Comparison of ENCODE assay signal across 1 cellular context in the genomic region with DNA sequence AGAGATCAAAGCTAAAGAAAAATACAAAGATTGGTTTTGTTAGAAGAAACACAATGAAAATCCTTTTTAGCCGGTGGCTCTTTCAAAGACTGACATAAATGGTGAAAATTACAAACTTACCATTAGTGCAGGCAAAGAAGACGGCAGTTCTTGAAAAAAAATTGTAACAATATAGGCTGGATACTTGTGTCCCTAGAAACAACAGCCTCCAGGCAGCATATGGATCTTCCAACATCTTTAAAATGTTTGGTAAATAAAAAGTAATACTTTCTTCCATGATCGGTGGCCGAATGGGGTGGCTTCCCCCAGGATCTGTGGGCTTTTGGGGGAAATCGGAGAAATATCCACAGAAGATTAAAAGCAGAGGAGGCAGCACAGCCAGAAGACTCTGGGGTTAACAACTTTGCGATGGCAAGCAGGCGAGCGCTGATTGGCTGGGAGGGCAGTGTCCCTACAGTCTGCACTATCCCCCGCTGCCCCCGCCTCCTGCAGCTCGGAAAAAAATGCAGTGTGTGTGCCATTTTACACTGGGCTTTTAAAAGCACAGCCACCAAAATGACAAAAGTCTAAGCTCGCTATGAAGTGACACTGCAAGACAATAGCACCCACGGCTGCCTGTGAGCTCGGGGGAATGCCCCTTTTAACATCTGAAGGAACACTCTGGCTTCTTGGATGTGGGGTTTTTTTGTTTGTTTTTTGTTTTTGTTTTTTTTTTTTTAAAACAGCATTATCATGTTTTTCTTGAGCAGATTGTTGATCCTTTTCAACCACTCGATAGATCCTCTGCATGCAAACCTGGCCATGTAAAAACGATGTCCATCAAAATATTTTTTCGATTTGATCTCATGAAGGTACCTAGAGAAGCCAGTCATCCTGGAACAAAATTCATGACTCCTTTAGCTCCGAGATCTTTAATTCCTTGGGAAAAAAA.
TF ChIP-seq lines count a peak whose summit lies in the region.

No MANE protein-coding gene starts in this region.

TF ChIP-seq in SK-N-SH, 30 proteins besides CTCF, POLR2A, EP300 and RAD21 (continued from another document):
- TF ChIP-seq, protein P1, sequence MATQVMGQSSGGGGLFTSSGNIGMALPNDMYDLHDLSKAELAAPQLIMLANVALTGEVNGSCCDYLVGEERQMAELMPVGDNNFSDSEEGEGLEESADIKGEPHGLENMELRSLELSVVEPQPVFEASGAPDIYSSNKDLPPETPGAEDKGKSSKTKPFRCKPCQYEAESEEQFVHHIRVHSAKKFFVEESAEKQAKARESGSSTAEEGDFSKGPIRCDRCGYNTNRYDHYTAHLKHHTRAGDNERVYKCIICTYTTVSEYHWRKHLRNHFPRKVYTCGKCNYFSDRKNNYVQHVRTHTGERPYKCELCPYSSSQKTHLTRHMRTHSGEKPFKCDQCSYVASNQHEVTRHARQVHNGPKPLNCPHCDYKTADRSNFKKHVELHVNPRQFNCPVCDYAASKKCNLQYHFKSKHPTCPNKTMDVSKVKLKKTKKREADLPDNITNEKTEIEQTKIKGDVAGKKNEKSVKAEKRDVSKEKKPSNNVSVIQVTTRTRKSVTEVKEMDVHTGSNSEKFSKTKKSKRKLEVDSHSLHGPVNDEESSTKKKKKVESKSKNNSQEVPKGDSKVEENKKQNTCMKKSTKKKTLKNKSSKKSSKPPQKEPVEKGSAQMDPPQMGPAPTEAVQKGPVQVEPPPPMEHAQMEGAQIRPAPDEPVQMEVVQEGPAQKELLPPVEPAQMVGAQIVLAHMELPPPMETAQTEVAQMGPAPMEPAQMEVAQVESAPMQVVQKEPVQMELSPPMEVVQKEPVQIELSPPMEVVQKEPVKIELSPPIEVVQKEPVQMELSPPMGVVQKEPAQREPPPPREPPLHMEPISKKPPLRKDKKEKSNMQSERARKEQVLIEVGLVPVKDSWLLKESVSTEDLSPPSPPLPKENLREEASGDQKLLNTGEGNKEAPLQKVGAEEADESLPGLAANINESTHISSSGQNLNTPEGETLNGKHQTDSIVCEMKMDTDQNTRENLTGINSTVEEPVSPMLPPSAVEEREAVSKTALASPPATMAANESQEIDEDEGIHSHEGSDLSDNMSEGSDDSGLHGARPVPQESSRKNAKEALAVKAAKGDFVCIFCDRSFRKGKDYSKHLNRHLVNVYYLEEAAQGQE (IDR thresholded peaks at IDR 0.05; ENCODE audit: low read depth, low read length): no peak
- TF ChIP-seq EZH2phosphoT487 (IDR thresholded peaks at IDR 0.05; ENCODE audit: borderline replicate concordance, low read depth) (no peak), FOXM1 (IDR thresholded peaks at IDR 0.05; ENCODE audit: low read depth) (no peak), ELF1 (IDR thresholded peaks at IDR 0.05) (no peak), JUND (IDR thresholded peaks at IDR 0.05) (no peak), RXRA (IDR thresholded peaks at IDR 0.05; ENCODE audit: borderline replicate concordance, low read depth) (no peak), MEF2A (IDR thresholded peaks at IDR 0.05; ENCODE audit: borderline replicate concordance, low read depth) (no peak), MXI1 (IDR thresholded peaks at IDR 0.05; ENCODE audit: low read depth, low read length) (peak; percentile 70; the same call in 1 of the 2 replicates), USF2 (IDR thresholded peaks at IDR 0.05; ENCODE audit: borderline replicate concordance, low read depth, low read length) (no peak), RCOR1 (IDR thresholded peaks at IDR 0.05; ENCODE audit: low read length) (0 out of 2 replicates have a peak, but pooled peaks have one; percentile 21), GABPA (IDR thresholded peaks at IDR 0.05; ENCODE audit: low read depth) (no peak), FOXJ3 (CRISPR knock-in tag; IDR thresholded peaks at IDR 0.05) (no peak), TAF1 (IDR thresholded peaks at IDR 0.05; ENCODE audit: borderline replicate concordance, low read depth, low read length) (0 out of 2 replicates have a peak, but pooled peaks have one; percentile 48), GATA2 (CRISPR knock-in tag; IDR thresholded peaks at IDR 0.05) (no peak), NFIC (IDR thresholded peaks at IDR 0.05; ENCODE audit: borderline replicate concordance) (0 out of 2 replicates have a peak, but pooled peaks have one; percentile 3), TEAD4 (IDR thresholded peaks at IDR 0.05; ENCODE audit: borderline replicate concordance, insufficient read depth) (no peak)
- TF ChIP-seq, protein P2, sequence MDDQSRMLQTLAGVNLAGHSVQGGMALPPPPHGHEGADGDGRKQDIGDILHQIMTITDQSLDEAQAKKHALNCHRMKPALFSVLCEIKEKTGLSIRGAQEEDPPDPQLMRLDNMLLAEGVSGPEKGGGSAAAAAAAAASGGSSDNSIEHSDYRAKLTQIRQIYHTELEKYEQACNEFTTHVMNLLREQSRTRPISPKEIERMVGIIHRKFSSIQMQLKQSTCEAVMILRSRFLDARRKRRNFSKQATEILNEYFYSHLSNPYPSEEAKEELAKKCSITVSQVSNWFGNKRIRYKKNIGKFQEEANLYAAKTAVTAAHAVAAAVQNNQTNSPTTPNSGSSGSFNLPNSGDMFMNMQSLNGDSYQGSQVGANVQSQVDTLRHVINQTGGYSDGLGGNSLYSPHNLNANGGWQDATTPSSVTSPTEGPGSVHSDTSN (IDR thresholded peaks at IDR 0.05): no peak
- TF ChIP-seq, protein P3, sequence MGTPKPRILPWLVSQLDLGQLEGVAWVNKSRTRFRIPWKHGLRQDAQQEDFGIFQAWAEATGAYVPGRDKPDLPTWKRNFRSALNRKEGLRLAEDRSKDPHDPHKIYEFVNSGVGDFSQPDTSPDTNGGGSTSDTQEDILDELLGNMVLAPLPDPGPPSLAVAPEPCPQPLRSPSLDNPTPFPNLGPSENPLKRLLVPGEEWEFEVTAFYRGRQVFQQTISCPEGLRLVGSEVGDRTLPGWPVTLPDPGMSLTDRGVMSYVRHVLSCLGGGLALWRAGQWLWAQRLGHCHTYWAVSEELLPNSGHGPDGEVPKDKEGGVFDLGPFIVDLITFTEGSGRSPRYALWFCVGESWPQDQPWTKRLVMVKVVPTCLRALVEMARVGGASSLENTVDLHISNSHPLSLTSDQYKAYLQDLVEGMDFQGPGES (IDR thresholded peaks at IDR 0.05; ENCODE audit: low read depth, low read length): no peak
- TF ChIP-seq, protein P4, sequence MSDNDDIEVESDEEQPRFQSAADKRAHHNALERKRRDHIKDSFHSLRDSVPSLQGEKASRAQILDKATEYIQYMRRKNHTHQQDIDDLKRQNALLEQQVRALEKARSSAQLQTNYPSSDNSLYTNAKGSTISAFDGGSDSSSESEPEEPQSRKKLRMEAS (IDR thresholded peaks at IDR 0.05; ENCODE audit: low read depth): peak; percentile 55; the same call in 1 of the 2 replicates
